ENCODE assay signal across 1 cellular context in the genomic region with DNA sequence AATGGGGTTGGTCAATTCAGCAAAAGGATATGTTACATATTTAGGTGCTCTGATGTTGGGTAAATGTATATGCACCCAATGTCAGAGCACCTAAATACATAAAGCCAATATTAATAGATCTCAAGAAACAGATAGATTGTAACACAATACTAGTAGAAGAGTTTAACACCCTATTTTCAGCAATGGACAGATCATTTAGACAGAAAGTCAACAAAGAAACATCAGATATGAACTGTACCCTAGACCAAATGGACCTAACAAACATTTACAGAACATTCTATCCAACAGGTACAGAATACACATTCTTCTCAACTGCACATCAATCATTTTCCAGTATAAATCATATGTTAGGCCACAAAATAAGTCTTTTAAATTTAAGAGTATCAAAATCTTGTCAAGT.
TF ChIP-seq lines count a peak whose summit lies in the region.

No MANE protein-coding gene starts in this region.

TF ChIP-seq in HepG2, 621 proteins besides CTCF, POLR2A, EP300 and RAD21 (continued from another document):
- TF ChIP-seq, protein P1, sequence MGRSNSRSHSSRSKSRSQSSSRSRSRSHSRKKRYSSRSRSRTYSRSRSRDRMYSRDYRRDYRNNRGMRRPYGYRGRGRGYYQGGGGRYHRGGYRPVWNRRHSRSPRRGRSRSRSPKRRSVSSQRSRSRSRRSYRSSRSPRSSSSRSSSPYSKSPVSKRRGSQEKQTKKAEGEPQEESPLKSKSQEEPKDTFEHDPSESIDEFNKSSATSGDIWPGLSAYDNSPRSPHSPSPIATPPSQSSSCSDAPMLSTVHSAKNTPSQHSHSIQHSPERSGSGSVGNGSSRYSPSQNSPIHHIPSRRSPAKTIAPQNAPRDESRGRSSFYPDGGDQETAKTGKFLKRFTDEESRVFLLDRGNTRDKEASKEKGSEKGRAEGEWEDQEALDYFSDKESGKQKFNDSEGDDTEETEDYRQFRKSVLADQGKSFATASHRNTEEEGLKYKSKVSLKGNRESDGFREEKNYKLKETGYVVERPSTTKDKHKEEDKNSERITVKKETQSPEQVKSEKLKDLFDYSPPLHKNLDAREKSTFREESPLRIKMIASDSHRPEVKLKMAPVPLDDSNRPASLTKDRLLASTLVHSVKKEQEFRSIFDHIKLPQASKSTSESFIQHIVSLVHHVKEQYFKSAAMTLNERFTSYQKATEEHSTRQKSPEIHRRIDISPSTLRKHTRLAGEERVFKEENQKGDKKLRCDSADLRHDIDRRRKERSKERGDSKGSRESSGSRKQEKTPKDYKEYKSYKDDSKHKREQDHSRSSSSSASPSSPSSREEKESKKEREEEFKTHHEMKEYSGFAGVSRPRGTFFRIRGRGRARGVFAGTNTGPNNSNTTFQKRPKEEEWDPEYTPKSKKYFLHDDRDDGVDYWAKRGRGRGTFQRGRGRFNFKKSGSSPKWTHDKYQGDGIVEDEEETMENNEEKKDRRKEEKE (IDR thresholded peaks at IDR 0.05), result no peak
- TF ChIP-seq SIX4 (CRISPR knock-in tag; IDR thresholded peaks at IDR 0.05) (peak; percentile 43; the same call in 1 of the 2 replicates), TCF12 (IDR thresholded peaks at IDR 0.05) (no peak), TCF12 (CRISPR knock-in tag; IDR thresholded peaks at IDR 0.05) (no peak), MIXL1 (CRISPR knock-in tag; IDR thresholded peaks at IDR 0.05) (0 out of 2 replicates have a peak, but pooled peaks have one; percentile 31), KDM5B (CRISPR knock-in tag; IDR thresholded peaks at IDR 0.05; ENCODE audit: borderline replicate concordance) (no peak), MIER2 (CRISPR knock-in tag; IDR thresholded peaks at IDR 0.05) (no peak), TBX3 (IDR thresholded peaks at IDR 0.05; ENCODE audit: borderline replicate concordance) (peak; percentile 35; the same call in 1 of the 2 replicates), ZNF333 (CRISPR knock-in tag; IDR thresholded peaks at IDR 0.05; ENCODE audit: borderline replicate concordance) (no peak), RFXAP (CRISPR knock-in tag; IDR thresholded peaks at IDR 0.05; ENCODE audit: borderline replicate concordance) (no peak), ZBTB8A (CRISPR knock-in tag; IDR thresholded peaks at IDR 0.05; ENCODE audit: borderline replicate concordance, low read depth) (no peak), NCOA2 (CRISPR knock-in tag; IDR thresholded peaks at IDR 0.05) (no peak), ZNF644 (CRISPR knock-in tag; IDR thresholded peaks at IDR 0.05; ENCODE audit: low read depth) (no peak), ZHX1 (CRISPR knock-in tag; IDR thresholded peaks at IDR 0.05; ENCODE audit: low read depth) (no peak), ZMYM4 (CRISPR knock-in tag; IDR thresholded peaks at IDR 0.05) (no peak), FOXJ3 (CRISPR knock-in tag; IDR thresholded peaks at IDR 0.05; ENCODE audit: borderline replicate concordance) (no peak)
- TF ChIP-seq, protein P2, sequence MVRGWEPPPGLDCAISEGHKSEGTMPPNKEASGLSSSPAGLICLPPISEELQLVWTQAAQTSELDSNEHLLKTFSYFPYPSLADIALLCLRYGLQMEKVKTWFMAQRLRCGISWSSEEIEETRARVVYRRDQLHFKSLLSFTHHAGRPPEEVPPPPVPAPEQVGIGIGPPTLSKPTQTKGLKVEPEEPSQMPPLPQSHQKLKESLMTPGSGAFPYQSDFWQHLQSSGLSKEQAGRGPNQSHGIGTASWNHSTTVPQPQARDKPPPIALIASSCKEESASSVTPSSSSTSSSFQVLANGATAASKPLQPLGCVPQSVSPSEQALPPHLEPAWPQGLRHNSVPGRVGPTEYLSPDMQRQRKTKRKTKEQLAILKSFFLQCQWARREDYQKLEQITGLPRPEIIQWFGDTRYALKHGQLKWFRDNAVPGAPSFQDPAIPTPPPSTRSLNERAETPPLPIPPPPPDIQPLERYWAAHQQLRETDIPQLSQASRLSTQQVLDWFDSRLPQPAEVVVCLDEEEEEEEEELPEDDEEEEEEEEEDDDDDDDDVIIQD (CRISPR knock-in tag; IDR thresholded peaks at IDR 0.05; ENCODE audit: low read depth), result peak; percentile 16; the same call in 1 of the 2 replicates
- TF ChIP-seq, protein P3, sequence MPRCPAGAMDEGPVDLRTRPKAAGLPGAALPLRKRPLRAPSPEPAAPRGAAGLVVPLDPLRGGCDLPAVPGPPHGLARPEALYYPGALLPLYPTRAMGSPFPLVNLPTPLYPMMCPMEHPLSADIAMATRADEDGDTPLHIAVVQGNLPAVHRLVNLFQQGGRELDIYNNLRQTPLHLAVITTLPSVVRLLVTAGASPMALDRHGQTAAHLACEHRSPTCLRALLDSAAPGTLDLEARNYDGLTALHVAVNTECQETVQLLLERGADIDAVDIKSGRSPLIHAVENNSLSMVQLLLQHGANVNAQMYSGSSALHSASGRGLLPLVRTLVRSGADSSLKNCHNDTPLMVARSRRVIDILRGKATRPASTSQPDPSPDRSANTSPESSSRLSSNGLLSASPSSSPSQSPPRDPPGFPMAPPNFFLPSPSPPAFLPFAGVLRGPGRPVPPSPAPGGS (CRISPR knock-in tag; IDR thresholded peaks at IDR 0.05), result no peak
- TF ChIP-seq, protein P4, sequence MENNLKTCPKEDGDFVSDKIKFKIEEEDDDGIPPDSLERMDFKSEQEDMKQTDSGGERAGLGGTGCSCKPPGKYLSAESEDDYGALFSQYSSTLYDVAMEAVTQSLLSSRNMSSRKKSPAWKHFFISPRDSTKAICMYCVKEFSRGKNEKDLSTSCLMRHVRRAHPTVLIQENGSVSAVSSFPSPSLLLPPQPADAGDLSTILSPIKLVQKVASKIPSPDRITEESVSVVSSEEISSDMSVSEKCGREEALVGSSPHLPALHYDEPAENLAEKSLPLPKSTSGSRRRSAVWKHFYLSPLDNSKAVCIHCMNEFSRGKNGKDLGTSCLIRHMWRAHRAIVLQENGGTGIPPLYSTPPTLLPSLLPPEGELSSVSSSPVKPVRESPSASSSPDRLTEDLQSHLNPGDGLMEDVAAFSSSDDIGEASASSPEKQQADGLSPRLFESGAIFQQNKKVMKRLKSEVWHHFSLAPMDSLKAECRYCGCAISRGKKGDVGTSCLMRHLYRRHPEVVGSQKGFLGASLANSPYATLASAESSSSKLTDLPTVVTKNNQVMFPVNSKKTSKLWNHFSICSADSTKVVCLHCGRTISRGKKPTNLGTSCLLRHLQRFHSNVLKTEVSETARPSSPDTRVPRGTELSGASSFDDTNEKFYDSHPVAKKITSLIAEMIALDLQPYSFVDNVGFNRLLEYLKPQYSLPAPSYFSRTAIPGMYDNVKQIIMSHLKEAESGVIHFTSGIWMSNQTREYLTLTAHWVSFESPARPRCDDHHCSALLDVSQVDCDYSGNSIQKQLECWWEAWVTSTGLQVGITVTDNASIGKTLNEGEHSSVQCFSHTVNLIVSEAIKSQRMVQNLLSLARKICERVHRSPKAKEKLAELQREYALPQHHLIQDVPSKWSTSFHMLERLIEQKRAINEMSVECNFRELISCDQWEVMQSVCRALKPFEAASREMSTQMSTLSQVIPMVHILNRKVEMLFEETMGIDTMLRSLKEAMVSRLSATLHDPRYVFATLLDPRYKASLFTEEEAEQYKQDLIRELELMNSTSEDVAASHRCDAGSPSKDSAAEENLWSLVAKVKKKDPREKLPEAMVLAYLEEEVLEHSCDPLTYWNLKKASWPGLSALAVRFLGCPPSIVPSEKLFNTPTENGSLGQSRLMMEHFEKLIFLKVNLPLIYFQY (CRISPR knock-in tag; IDR thresholded peaks at IDR 0.05; ENCODE audit: borderline replicate concordance), result 0 out of 2 replicates have a peak, but pooled peaks have one; percentile 32
